15 cellular contexts compared by ENCODE assay signal in genomic region chr2:181902625-181903024, GRCh38.
"Had no signal": no experiment of that assay in that cellular context is flagged by ENCODE, and none has a peak within 500 bp of the region (broad histone marks: within the 10 kb centered on the region; RNA-seq: fewer than 3 reads in every experiment).

No MANE protein-coding gene starts in this region.

- H3K27me3 Mint-ChIP-seq: activated B cell treated with CpG ODN at 0.5 μM for 24 hours; activated CD4-positive, alpha-beta T cell treated with anti-CD3 and anti-CD28 coated beads, Interleukin-2, amount 10 ng/mL, durations not matched to agents 24 days and 14 days; memory B cell had no signal

- H3K27me3 ChIP-seq: left lung, sigmoid colon, suprapubic skin had no signal

- DNase-seq: activated B cell treated with CpG ODN at 0.5 μM for 24 hours; activated CD4-positive, alpha-beta T cell treated with anti-CD3 and anti-CD28 coated beads, Interleukin-2, amount 10 ng/mL, durations not matched to agents 24 days and 14 days; activated naive CD4-positive, alpha-beta T cell treated with Interleukin-2 at 50 U/mL for 16 hours; central memory CD4-positive, alpha-beta T cell; effector CD8-positive, alpha-beta T cell; left lung; nephron progenitor cell; sigmoid colon; stimulated activated CD4-positive, alpha-beta T cell treated with anti-CD3 and anti-CD28 coated beads, Interleukin-12 subunit alpha, Interleukin-12 subunit beta, amount 100 ng/mL, for 4 hours; stimulated activated naive CD8-positive, alpha-beta T cell treated with anti-CD3 and anti-CD28 coated beads, Interleukin-15, Interleukin-2, amounts not matched to agents 100 U/mL and 50 U/mL, for 24 hours had no signal

- H3K27ac ChIP-seq: coronary artery, left lung, sigmoid colon, suprapubic skin had no signal

- H3K27ac Mint-ChIP-seq: activated B cell treated with CpG ODN at 0.5 μM for 24 hours; activated CD4-positive, alpha-beta T cell treated with anti-CD3 and anti-CD28 coated beads, Interleukin-2, amount 10 ng/mL, durations not matched to agents 24 days and 14 days; memory B cell; T-helper 1 cell treated with Interleukin-12 subunit alpha and Interleukin-12 subunit beta and Interleukin-4 antibody, amounts not matched to agents 30 μg/mL and 1 μg/mL, for 36 hours had no signal

- ATAC-seq: left lung; stimulated activated naive CD8-positive, alpha-beta T cell treated with anti-CD3 and anti-CD28 coated beads, Interleukin-15, Interleukin-2, amounts not matched to agents 100 U/mL and 50 U/mL, for 24 hours had no signal

- H3K4me3 Mint-ChIP-seq: activated B cell treated with CpG ODN at 0.5 μM for 24 hours; activated CD4-positive, alpha-beta T cell treated with anti-CD3 and anti-CD28 coated beads, Interleukin-2, amount 10 ng/mL, durations not matched to agents 24 days and 14 days; memory B cell; nephron progenitor cell; T-helper 1 cell treated with Interleukin-12 subunit alpha and Interleukin-12 subunit beta and Interleukin-4 antibody, amounts not matched to agents 30 μg/mL and 1 μg/mL, for 36 hours had no signal

- FAIRE-seq: islet of Langerhans had no signal

- H3K9me3 Mint-ChIP-seq: activated B cell treated with CpG ODN at 0.5 μM for 24 hours; activated CD4-positive, alpha-beta T cell treated with anti-CD3 and anti-CD28 coated beads, Interleukin-2, amount 10 ng/mL, durations not matched to agents 24 days and 14 days; memory B cell; nephron progenitor cell; T-helper 1 cell treated with Interleukin-12 subunit alpha and Interleukin-12 subunit beta and Interleukin-4 antibody, amounts not matched to agents 30 μg/mL and 1 μg/mL, for 36 hours had no signal

- H3K9me3 ChIP-seq: left lung, sigmoid colon, suprapubic skin had no signal

- H3K4me3 ChIP-seq: coronary artery, left lung, sigmoid colon, suprapubic skin had no signal
